ENCODE assay signal across 23 cellular contexts in the genomic region with DNA sequence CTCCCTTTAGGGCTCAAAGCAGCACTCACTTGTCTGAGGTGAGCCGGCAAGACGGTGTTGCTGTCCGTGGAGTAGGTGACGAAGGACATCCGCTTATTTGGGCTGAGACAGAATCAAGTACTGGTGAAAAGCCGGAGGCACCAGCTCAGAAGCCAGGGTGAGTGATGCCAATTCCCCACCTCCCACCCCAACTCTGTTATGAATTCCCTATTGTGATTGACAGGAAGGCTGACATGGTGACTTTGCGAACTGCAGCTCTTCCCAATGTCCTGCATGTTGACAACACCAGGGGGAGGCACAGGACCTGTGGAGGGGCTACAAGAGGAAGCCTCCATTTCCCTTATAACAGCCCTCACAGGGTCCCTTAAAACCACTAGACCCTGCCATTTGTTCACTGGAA. TPM values are rescaled to one million over a fixed set of nuclear protein-coding genes. Genes with fewer than 3 reads are reported as not detected.
DNase-seq lines count a peak whose midpoint lies in the region; ATAC-seq, FAIRE-seq and TF ChIP-seq lines count a peak whose summit lies in the region.
"Had no signal": no experiment of that assay in that cellular context is flagged by ENCODE, and none has a peak within 500 bp of the region (broad histone marks: within the 10 kb centered on the region; RNA-seq: fewer than 3 reads in every experiment).

No MANE protein-coding gene starts in this region.

- H3K27me3 ChIP-seq in K562 (ENCODE audit: control insufficient read depth in 2 of 2, insufficient read depth in 2 of 2, low read length in 2 of 2), result peaks cover 0 to 27% of the 10 kb centered on the region in 2 experiments; a peak in 3 of 5 replicates
- no peaks in the 10 kb centered on the region for H3K27me3 ChIP-seq in mesendoderm (ENCODE audit: insufficient read depth, low read length, poor library complexity)
- H3K27me3 ChIP-seq: BLaER1 treated with 17β-estradiol and CSF1 and Interleukin-3, amounts not matched to agents 10 nM and 100 nM; Peyer's patch had no signal

- H3K36me3 ChIP-seq in K562 (ENCODE audit: control insufficient read depth, insufficient read depth, low read length) (no peaks in the 10 kb centered on the region), mesendoderm (ENCODE audit: control insufficient read depth, insufficient read depth, low read length) (no peaks in the 10 kb centered on the region)
- H3K36me3 ChIP-seq: BLaER1 treated with 17β-estradiol and CSF1 and Interleukin-3, amounts not matched to agents 10 nM and 100 nM; HAP-1; Peyer's patch had no signal

- no peak overlapping the region for H2BK120ac ChIP-seq in mesendoderm (ENCODE audit: low read depth, low read length)

- peaks cover 2% of the 10 kb centered on the region for H3K27me3 Mint-ChIP-seq in activated CD8-positive, alpha-beta T cell treated with anti-CD3 and anti-CD28 coated beads, Interleukin-2, amount 10 ng/mL, durations not matched to agents 7 days and 5 days (ENCODE audit: low read depth)
- no peaks in the 10 kb centered on the region for H3K27me3 Mint-ChIP-seq in activated CD8-positive, alpha-beta T cell treated with anti-CD3 and anti-CD28 coated beads for 36 hours

- peaks cover 5% of the 10 kb centered on the region for H3K36me3 Mint-ChIP-seq in activated CD8-positive, alpha-beta T cell treated with anti-CD3 and anti-CD28 coated beads, Interleukin-2, amount 10 ng/mL, durations not matched to agents 7 days and 5 days (ENCODE audit: low read depth)
- H3K36me3 Mint-ChIP-seq in activated CD8-positive, alpha-beta T cell treated with anti-CD3 and anti-CD28 coated beads for 36 hours (ENCODE audit: low read depth), result peaks cover 2% of the 10 kb centered on the region

- no peak overlapping the region for H3K56ac ChIP-seq in mesendoderm (ENCODE audit: low read length)

- H3K4ac ChIP-seq in mesendoderm (ENCODE audit: low read depth, low read length), result no peak overlapping the region

- peak overlapping the region; percentile 49 for H2BK5ac ChIP-seq in mesendoderm (ENCODE audit: low read length)

- no peaks in the 10 kb centered on the region for H3K9me3 Mint-ChIP-seq in activated CD8-positive, alpha-beta T cell treated with anti-CD3 and anti-CD28 coated beads, Interleukin-2, amount 10 ng/mL, durations not matched to agents 7 days and 5 days (ENCODE audit: insufficient read depth)
- peaks cover 4% of the 10 kb centered on the region for H3K9me3 Mint-ChIP-seq in activated CD8-positive, alpha-beta T cell treated with anti-CD3 and anti-CD28 coated beads for 36 hours

- H4K5ac ChIP-seq in mesendoderm (ENCODE audit: low read length), result no peak overlapping the region

- no peak for TF ChIP-seq POLR2A in K562 (conservative IDR thresholded peaks at IDR 0.05)

- no peak for FAIRE-seq in K562 (lab: Jason Lieb, UNC)

- CTCF ChIA-PET in activated CD8-positive, alpha-beta T cell treated with anti-CD3 and anti-CD28 coated beads, Interleukin-2, amount 10 ng/mL, durations not matched to agents 7 days and 5 days (lab: Charles Lee), result no interaction called here
- CTCF ChIA-PET in activated CD8-positive, alpha-beta T cell treated with anti-CD3 and anti-CD28 coated beads for 36 hours (lab: Charles Lee), result no interaction called here
- CTCF ChIA-PET in K562 (lab: Yijun Ruan, JAX; ENCODE audit: low intra/inter-chr PET ratio), result no interaction called here

- TF ChIP-seq CTCF in activated CD8-positive, alpha-beta T cell treated with anti-CD3 and anti-CD28 coated beads for 36 hours (IDR thresholded peaks at IDR 0.05), result no peak
- peak; percentile 30 to 46 (median 31); a peak in 5 of 6 replicates for TF ChIP-seq CTCF in K562 (IDR thresholded peaks at IDR 0.05 in 2 of 3, conservative IDR thresholded peaks at IDR 0.05 in 1 of 3; ENCODE audit: insufficient read depth in 2 of 3, low read depth in 1 of 3, low read length in 3 of 3)

- H2AFZ ChIP-seq in K562 (ENCODE audit: low read depth, low read length), result peak overlapping the region; percentile 5; the same call in 1 of the 2 replicates

- no peak overlapping the region for H3K27ac ChIP-seq in K562 (ENCODE audit: extremely low read depth, low read depth, low read length)
- H3K27ac ChIP-seq in mesendoderm (ENCODE audit: low read depth, low read length), result no peak overlapping the region

- POLR2A ChIA-PET in activated CD8-positive, alpha-beta T cell treated with anti-CD3 and anti-CD28 coated beads, Interleukin-2, amount 10 ng/mL, durations not matched to agents 7 days and 5 days (lab: Charles Lee), result no interaction called here
- POLR2A ChIA-PET in activated CD8-positive, alpha-beta T cell treated with anti-CD3 and anti-CD28 coated beads for 36 hours (lab: Charles Lee), result no interaction called here
- POLR2A ChIA-PET in K562 (lab: Yijun Ruan, JAX), result no interaction called here

- H2BK15ac ChIP-seq in mesendoderm (replicated peaks; ENCODE audit: low read depth), result no peak overlapping the region

- BruUV-seq in K562 (replicated peaks; lab: Mats Ljungman, UMichigan), result no TSS peak

- peak overlapping the region; percentile 38 for H2AK5ac ChIP-seq in mesendoderm (ENCODE audit: low read length)

- H3K4me2 ChIP-seq in K562 (ENCODE audit: insufficient read depth, low read length) (no peak overlapping the region), mesendoderm (ENCODE audit: low read length) (no peak overlapping the region)
- H3K4me2 ChIP-seq: SK-N-SH had no signal

- no peak overlapping the region for H4K8ac ChIP-seq in mesendoderm (ENCODE audit: low read depth, low read length)

- TF ChIP-seq RAD21 in K562 (CRISPR knock-in tag; conservative IDR thresholded peaks at IDR 0.05 in 1 of 2, IDR thresholded peaks at IDR 0.05 in 1 of 2), result peak in 1 of 2 experiments; percentile 44; a peak in 2 of 4 replicates

- 16% methylated on average over 7 of the region's 7 CpGs for WGBS in K562 (ENCODE audit: insufficient coverage, low coverage, missing lambda C conversion rate)
- WGBS in mesendoderm (ENCODE audit: extremely low coverage, insufficient coverage, low lambda C conversion rate), result no CpG with 5 or more reads among the region's 7 CpGs

- no peaks in the 10 kb centered on the region for H3K4me1 Mint-ChIP-seq in activated CD8-positive, alpha-beta T cell treated with anti-CD3 and anti-CD28 coated beads, Interleukin-2, amount 10 ng/mL, durations not matched to agents 7 days and 5 days (ENCODE audit: low read depth)
- H3K4me1 Mint-ChIP-seq in activated CD8-positive, alpha-beta T cell treated with anti-CD3 and anti-CD28 coated beads for 36 hours (ENCODE audit: low read depth), result no peaks in the 10 kb centered on the region

- no peaks in the 10 kb centered on the region for H3K9me3 ChIP-seq in K562 (replicated peaks; ENCODE audit: control insufficient read depth, insufficient read depth, low read depth, low read length)
- H3K9me3 ChIP-seq: BLaER1 treated with 17β-estradiol and CSF1 and Interleukin-3, amounts not matched to agents 10 nM and 100 nM; HAP-1; Peyer's patch; SK-N-SH had no signal

- H3K79me2 ChIP-seq in K562 (ENCODE audit: control insufficient read depth, insufficient read depth, low read length) (no peaks in the 10 kb centered on the region), mesendoderm (ENCODE audit: control insufficient read depth, insufficient read depth, low read length) (no peaks in the 10 kb centered on the region)

- H3K79me1 ChIP-seq in mesendoderm (ENCODE audit: low read length), result no peaks in the 10 kb centered on the region

- H3K9ac ChIP-seq in K562 (ENCODE audit: insufficient read depth in 1 of 2, low read depth in 2 of 2, low read length in 2 of 2) (no peak overlapping the region), mesendoderm (ENCODE audit: low read length) (no peak overlapping the region)
- H3K9ac ChIP-seq: SK-N-SH had no signal

- intact Hi-C loops in activated CD8-positive, alpha-beta T cell treated with anti-CD3 and anti-CD28 coated beads for 36 hours (cut with micrococcal nuclease), result loop anchor here (10.0 kb wide), 1 partner anchor 64 kb away; a partner anchor contains a TSS
- intact Hi-C loops in K562 (cut with micrococcal nuclease), result no loop called here

- H3K4me3 Mint-ChIP-seq in activated CD8-positive, alpha-beta T cell treated with anti-CD3 and anti-CD28 coated beads, Interleukin-2, amount 10 ng/mL, durations not matched to agents 7 days and 5 days, result no peak overlapping the region
- H3K4me3 Mint-ChIP-seq in activated CD8-positive, alpha-beta T cell treated with anti-CD3 and anti-CD28 coated beads for 36 hours, result no peak overlapping the region

- no peak overlapping the region for H3K23ac ChIP-seq in mesendoderm (ENCODE audit: low read length)

- TF ChIP-seq EP300 in K562 (IDR thresholded peaks at IDR 0.05; ENCODE audit: low read length), result no peak

- H3K4me3 ChIP-seq in K562 (no peak overlapping the region), mesendoderm (ENCODE audit: low read length) (no peak overlapping the region)
- H3K4me3 ChIP-seq: BLaER1 treated with 17β-estradiol and CSF1 and Interleukin-3, amounts not matched to agents 10 nM and 100 nM; HAP-1; Peyer's patch had no signal

- H3K9me1 ChIP-seq in K562 (ENCODE audit: control insufficient read depth, insufficient read depth, low read length), result no peaks in the 10 kb centered on the region

- in situ Hi-C loops in K562 (cut with MboI), result loop anchor here (25.0 kb wide), 1 partner anchor 1664 kb away; a partner anchor contains a TSS

- DNase-seq in activated CD8-positive, alpha-beta T cell treated with anti-CD3 and anti-CD28 coated beads, Interleukin-2, amount 10 ng/mL, durations not matched to agents 7 days and 5 days, result no peak
- DNase-seq in activated CD8-positive, alpha-beta T cell treated with anti-CD3 and anti-CD28 coated beads for 36 hours, result no peak
- DNase-seq in K562 (ENCODE audit: extremely low read depth in 1 of 4, low spot score in 3 of 4) (no peak), mesendoderm (peak; percentile 62), hippocampal formation (lab: John Stamatoyannopoulos, UW) (no peak), NCI-H1417 (lab: John Stamatoyannopoulos, UW) (no peak)
- DNase-seq: 8988T, COR-L47, DMS153, KG1, MM.1S, NCI-H1105, NCI-H1930, NCI-H2171, NCI-H774, Peyer's patch, Right ventricle myocardium superior, SK-N-SH had no signal

- no peaks in the 10 kb centered on the region for H4K20me1 ChIP-seq in K562 (replicated peaks; ENCODE audit: control insufficient read depth, insufficient read depth, low read length)
- H4K20me1 ChIP-seq: BLaER1 treated with 17β-estradiol and CSF1 and Interleukin-3, amounts not matched to agents 10 nM and 100 nM had no signal

- H3K18ac ChIP-seq in mesendoderm (ENCODE audit: low read length), result no peak overlapping the region

- peaks cover 0 to 13% of the 10 kb centered on the region in 2 experiments; a peak in 4 of 5 replicates for H3K4me1 ChIP-seq in K562 (replicated peaks in 1 of 2; ENCODE audit: control insufficient read depth in 2 of 2, insufficient read depth in 2 of 2, low read length in 2 of 2)
- peaks cover 9% of the 10 kb centered on the region for H3K4me1 ChIP-seq in mesendoderm (ENCODE audit: control insufficient read depth, low read depth, low read length)

- peak overlapping the region; percentile 55 for H3K27ac Mint-ChIP-seq in activated CD8-positive, alpha-beta T cell treated with anti-CD3 and anti-CD28 coated beads, Interleukin-2, amount 10 ng/mL, durations not matched to agents 7 days and 5 days
- H3K27ac Mint-ChIP-seq in activated CD8-positive, alpha-beta T cell treated with anti-CD3 and anti-CD28 coated beads for 36 hours, result no peak overlapping the region

- no peak for ATAC-seq in activated CD8-positive, alpha-beta T cell treated with anti-CD3 and anti-CD28 coated beads, Interleukin-2, amount 10 ng/mL, durations not matched to agents 7 days and 5 days
- ATAC-seq in activated CD8-positive, alpha-beta T cell treated with anti-CD3 and anti-CD28 coated beads for 36 hours, result no peak
- peak; percentile 53; the same call in 2 of the 3 replicates for ATAC-seq in K562
- no peak for ATAC-seq in HG03280 (IDR thresholded peaks at IDR 0.05; ENCODE audit: unreplicated experiment)
- ATAC-seq in HG03135 (IDR thresholded peaks at IDR 0.05; ENCODE audit: unreplicated experiment), result no peak

RNA-seq across cellular contexts. Expression of a gene that starts 52.3 kb away (rescaled TPM):
- not detected for total RNA-seq in activated CD8-positive, alpha-beta T cell treated with anti-CD3 and anti-CD28 coated beads, Interleukin-2, amount 10 ng/mL, durations not matched to agents 7 days and 5 days
- total RNA-seq in activated CD8-positive, alpha-beta T cell treated with anti-CD3 and anti-CD28 coated beads for 36 hours, result not detected
- not detected in 2 replicates for total RNA-seq in K562 (2011; cell fraction: chromatin; rRNA removed; ENCODE audit: low replicate concordance)
- total RNA-seq in K562 (2011; cell fraction: nucleolus; rRNA removed), result not detected in 2 replicates
- total RNA-seq in K562 (2011; cell fraction: nucleoplasm; rRNA removed), result not detected in 2 replicates
- total RNA-seq in K562 (2014; rRNA removed), result not detected in 2 replicates
- total RNA-seq in K562 (2014; rRNA removed; fragmentation: Illumina TruSeq; extraction: Trizol), result not detected in 2 replicates
- total RNA-seq in K562 (2015; rRNA removed; fragmentation: Illumina TruSeq; extraction: Trizol), result not detected in 2 replicates
- total RNA-seq in K562 (2021), result not detected in 2 replicates
- not detected in 2 replicates for polyA plus RNA-seq in K562 (2011; rRNA removed)
- not detected in 2 replicates for polyA plus RNA-seq in K562 (2011; cell fraction: cytosol; rRNA removed)
- polyA plus RNA-seq in K562 (2011; cell fraction: nucleus; rRNA removed), result not detected in 2 replicates
- 0.21 and 0.53 TPM in 2 replicates for polyA plus RNA-seq in K562 (2012)
- polyA plus RNA-seq in K562 (2014; fragmentation: Illumina TruSeq; extraction: Trizol), result not detected in 2 replicates
- polyA plus RNA-seq in K562 (2014; fragmentation: Nextera tagmentation; extraction: Ambion mirVana), result under 1 TPM in 1 of 2 experiments, not detected in 1; 0.21 TPM
- polyA plus RNA-seq in K562 (2014; rRNA removed), result 0.60 TPM in 1 of 2 replicates, not detected in the other
- not detected in 2 replicates for polyA minus RNA-seq in K562 (2011; rRNA and poly(A)+ RNA removed)
- not detected in 2 replicates for polyA minus RNA-seq in K562 (2011; cell fraction: cytosol; rRNA and poly(A)+ RNA removed)
- not detected in 2 replicates for polyA minus RNA-seq in K562 (2011; cell fraction: nucleus; rRNA and poly(A)+ RNA removed)
- 0.18 TPM for polyA plus RNA-seq in mesendoderm (2013, experiment 1 of 2)
- not detected for polyA plus RNA-seq in mesendoderm (2013, experiment 2 of 2)
- total RNA-seq: NCI-H460, Peyer's patch, Right ventricle myocardium superior had no signal
- polyA plus RNA-seq: SK-N-SH had no signal
